In genomic region chr19:9189538-9189937, GRCh38 we compare ENCODE assay signal across 1 cellular context.
TF ChIP-seq lines count a peak whose summit lies in the region.

No MANE protein-coding gene starts in this region.

TF ChIP-seq in K562, 482 proteins besides CTCF, POLR2A, EP300 and RAD21:
- TF ChIP-seq ZNF408 (CRISPR knock-in tag; IDR thresholded peaks at IDR 0.05; ENCODE audit: low read depth), result no peak
- TF ChIP-seq E2F3 (CRISPR knock-in tag; IDR thresholded peaks at IDR 0.05), result no peak
- TF ChIP-seq, protein P1, sequence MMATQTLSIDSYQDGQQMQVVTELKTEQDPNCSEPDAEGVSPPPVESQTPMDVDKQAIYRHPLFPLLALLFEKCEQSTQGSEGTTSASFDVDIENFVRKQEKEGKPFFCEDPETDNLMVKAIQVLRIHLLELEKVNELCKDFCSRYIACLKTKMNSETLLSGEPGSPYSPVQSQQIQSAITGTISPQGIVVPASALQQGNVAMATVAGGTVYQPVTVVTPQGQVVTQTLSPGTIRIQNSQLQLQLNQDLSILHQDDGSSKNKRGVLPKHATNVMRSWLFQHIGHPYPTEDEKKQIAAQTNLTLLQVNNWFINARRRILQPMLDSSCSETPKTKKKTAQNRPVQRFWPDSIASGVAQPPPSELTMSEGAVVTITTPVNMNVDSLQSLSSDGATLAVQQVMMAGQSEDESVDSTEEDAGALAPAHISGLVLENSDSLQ (IDR thresholded peaks at IDR 0.05), result no peak
- TF ChIP-seq CBFA2T3 (IDR thresholded peaks at IDR 0.05), result peak; percentile 53
- no peak for TF ChIP-seq MEF2A (IDR thresholded peaks at IDR 0.05; ENCODE audit: control insufficient read depth, low read depth, low read length)
- TF ChIP-seq ZBTB11 (CRISPR knock-in tag; IDR thresholded peaks at IDR 0.05), result no peak
- TF ChIP-seq FOXJ3 (CRISPR knock-in tag; IDR thresholded peaks at IDR 0.05), result no peak
- TF ChIP-seq ETV6 (IDR thresholded peaks at IDR 0.05; ENCODE audit: borderline replicate concordance in 1 of 2, low read depth in 2 of 2, low read length in 1 of 2), result no peak
- TF ChIP-seq ETV6 (CRISPR knock-in tag; IDR thresholded peaks at IDR 0.05; ENCODE audit: borderline replicate concordance), result no peak
- TF ChIP-seq SRSF9 (IDR thresholded peaks at IDR 0.05; ENCODE audit: borderline replicate concordance, low read depth, low read length), result no peak
- no peak for TF ChIP-seq RBFOX2 (IDR thresholded peaks at IDR 0.05; ENCODE audit: low read depth, low read length)
- no peak for TF ChIP-seq ZSCAN32 (CRISPR knock-in tag; IDR thresholded peaks at IDR 0.05)
- peak; percentile 32; the same call in 1 of the 2 replicates for TF ChIP-seq ARID1B (IDR thresholded peaks at IDR 0.05)
- TF ChIP-seq COPS2 (conservative IDR thresholded peaks at IDR 0.05), result no peak
- peak; percentile 14; the same call in 1 of the 2 replicates for TF ChIP-seq TAL1 (IDR thresholded peaks at IDR 0.05)
- TF ChIP-seq STAT5A (IDR thresholded peaks at IDR 0.05; ENCODE audit: borderline replicate concordance, low read length), result no peak
- peak; percentile 48; the same call in 1 of the 2 replicates for TF ChIP-seq TCF3 (CRISPR knock-in tag; IDR thresholded peaks at IDR 0.05)
- no peak for TF ChIP-seq TSC22D4 (tag; IDR thresholded peaks at IDR 0.05)
- TF ChIP-seq PHF21A (IDR thresholded peaks at IDR 0.05; ENCODE audit: borderline replicate concordance, low read depth), result no peak
- no peak for TF ChIP-seq LEF1 (IDR thresholded peaks at IDR 0.05)
- TF ChIP-seq NR2F6 (CRISPR knock-in tag; IDR thresholded peaks at IDR 0.05), result no peak
- TF ChIP-seq CBFA2T2 (conservative IDR thresholded peaks at IDR 0.05), result peak; percentile 32; the same call in 1 of the 2 replicates
- no peak for TF ChIP-seq ZMIZ1 (IDR thresholded peaks at IDR 0.05; ENCODE audit: low read depth in 2 of 2, low read length in 2 of 2)
- TF ChIP-seq, protein P2, sequence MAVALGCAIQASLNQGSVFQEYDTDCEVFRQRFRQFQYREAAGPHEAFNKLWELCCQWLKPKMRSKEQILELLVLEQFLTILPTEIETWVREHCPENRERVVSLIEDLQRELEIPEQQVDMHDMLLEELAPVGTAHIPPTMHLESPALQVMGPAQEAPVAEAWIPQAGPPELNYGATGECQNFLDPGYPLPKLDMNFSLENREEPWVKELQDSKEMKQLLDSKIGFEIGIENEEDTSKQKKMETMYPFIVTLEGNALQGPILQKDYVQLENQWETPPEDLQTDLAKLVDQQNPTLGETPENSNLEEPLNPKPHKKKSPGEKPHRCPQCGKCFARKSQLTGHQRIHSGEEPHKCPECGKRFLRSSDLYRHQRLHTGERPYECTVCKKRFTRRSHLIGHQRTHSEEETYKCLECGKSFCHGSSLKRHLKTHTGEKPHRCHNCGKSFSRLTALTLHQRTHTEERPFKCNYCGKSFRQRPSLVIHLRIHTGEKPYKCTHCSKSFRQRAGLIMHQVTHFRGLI (CRISPR knock-in tag; IDR thresholded peaks at IDR 0.05), result no peak
- TF ChIP-seq TEAD1 (CRISPR knock-in tag; IDR thresholded peaks at IDR 0.05), result no peak
- TF ChIP-seq HLTF (IDR thresholded peaks at IDR 0.05), result no peak
- TF ChIP-seq, protein P3, sequence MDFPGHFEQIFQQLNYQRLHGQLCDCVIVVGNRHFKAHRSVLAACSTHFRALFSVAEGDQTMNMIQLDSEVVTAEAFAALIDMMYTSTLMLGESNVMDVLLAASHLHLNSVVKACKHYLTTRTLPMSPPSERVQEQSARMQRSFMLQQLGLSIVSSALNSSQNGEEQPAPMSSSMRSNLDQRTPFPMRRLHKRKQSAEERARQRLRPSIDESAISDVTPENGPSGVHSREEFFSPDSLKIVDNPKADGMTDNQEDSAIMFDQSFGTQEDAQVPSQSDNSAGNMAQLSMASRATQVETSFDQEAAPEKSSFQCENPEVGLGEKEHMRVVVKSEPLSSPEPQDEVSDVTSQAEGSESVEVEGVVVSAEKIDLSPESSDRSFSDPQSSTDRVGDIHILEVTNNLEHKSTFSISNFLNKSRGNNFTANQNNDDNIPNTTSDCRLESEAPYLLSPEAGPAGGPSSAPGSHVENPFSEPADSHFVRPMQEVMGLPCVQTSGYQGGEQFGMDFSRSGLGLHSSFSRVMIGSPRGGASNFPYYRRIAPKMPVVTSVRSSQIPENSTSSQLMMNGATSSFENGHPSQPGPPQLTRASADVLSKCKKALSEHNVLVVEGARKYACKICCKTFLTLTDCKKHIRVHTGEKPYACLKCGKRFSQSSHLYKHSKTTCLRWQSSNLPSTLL (IDR thresholded peaks at IDR 0.05), result no peak
- no peak for TF ChIP-seq EGR1 (conservative IDR thresholded peaks at IDR 0.05)
- no peak for TF ChIP-seq ZNF551 (CRISPR knock-in tag; IDR thresholded peaks at IDR 0.05)
- TF ChIP-seq ILF3 (IDR thresholded peaks at IDR 0.05; ENCODE audit: borderline replicate concordance), result no peak
TF ChIP-seq in K562: peak in this region for 5.
